In the genomic region with DNA sequence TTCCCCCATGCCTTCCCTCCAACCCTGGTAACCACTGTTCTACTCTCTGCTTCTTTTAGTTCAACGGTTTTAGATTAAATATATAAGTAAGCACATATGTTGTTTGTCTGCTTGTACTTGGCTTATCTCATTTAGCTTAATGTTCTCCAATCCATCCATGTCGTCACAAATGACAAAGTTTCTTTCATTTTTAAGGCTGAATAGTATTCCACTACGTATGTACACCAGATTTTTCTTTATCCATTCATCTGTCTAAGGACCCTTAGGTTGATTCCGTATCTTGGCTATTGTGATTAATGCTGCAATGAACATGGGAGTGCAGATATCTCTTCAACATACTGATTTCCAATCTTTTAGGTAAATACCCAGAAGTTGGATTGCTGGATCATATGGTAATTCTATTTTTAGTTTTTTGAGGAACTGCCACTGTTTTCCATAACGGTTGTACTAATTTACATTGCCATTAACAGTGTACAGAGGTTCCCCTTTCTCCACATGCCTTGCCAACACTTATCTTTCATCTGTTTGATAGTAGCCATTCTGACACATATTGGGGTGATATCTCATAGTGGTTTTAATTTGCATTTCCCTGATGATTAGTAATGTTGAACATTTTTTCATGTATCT, we compare ENCODE assay signal across 1 cellular context.
A peak's percentile ranks its signal among the peaks of the same experiment; 100 is the strongest.
TF ChIP-seq lines count a peak whose summit lies in the region.

No MANE protein-coding gene starts in this region.

TF ChIP-seq in HepG2, 621 proteins besides CTCF, POLR2A, EP300 and RAD21:
- TF ChIP-seq RBFOX2 (IDR thresholded peaks at IDR 0.05; ENCODE audit: low read depth, low read length) (0 out of 2 replicates have a peak, but pooled peaks have one; percentile 7), SKI (IDR thresholded peaks at IDR 0.05; ENCODE audit: partially characterized antibody) (no peak)
